9 cellular contexts compared by ENCODE assay signal in the genomic region with DNA sequence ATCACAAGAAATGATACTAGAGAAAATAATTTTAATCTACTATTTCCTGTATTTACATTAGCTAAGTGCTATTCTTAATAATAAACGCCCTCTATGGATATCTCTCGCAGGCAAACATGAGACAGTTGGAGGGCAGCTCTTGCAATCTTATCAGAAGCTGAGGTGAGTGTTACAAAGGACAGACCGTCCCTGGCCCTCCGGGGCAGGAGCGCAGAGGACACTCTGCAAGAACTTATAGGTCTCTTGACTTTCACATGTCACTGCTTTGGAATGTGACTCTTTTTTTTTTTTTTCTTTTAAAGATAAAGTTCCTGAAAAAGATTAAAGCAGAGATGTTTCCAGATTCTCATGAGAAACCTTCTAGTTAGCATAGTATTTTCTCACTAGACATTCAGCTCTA. TPM values are rescaled to one million over a fixed set of nuclear protein-coding genes. Genes with fewer than 3 reads are reported as not detected.
DNase-seq lines count a peak whose midpoint lies in the region; ATAC-seq and TF ChIP-seq lines count a peak whose summit lies in the region.
"Had no signal": no experiment of that assay in that cellular context is flagged by ENCODE, and none has a peak within 500 bp of the region (broad histone marks: within the 10 kb centered on the region; RNA-seq: fewer than 3 reads in every experiment).

No MANE protein-coding gene starts in this region.

- 10 to 24% (median 14%) methylated on average over 5 of the region's 5 CpGs for WGBS in stomach, 5 donors

- no peak for TF ChIP-seq CTCF in stomach (IDR thresholded peaks at IDR 0.05)

- peaks cover 0 to 3% (median 0%) of the 10 kb centered on the region in 4 donors for H3K36me3 ChIP-seq in stomach

- H3K9me3 ChIP-seq in stomach = no peaks in the 10 kb centered on the region

- intact Hi-C loops in stomach (cut with DNase I; ENCODE audit: low total_unique reads) = no loop called here

- H3K4me3 ChIP-seq in stomach = no peak overlapping the region

- DNase-seq in HS-27A (ENCODE audit: low read depth) (peak; percentile 43), amniotic epithelial cell (ENCODE audit: low read depth) (peak; percentile 73), iPS-NIHi11 (ENCODE audit: low spot score) (peak; percentile 37), stomach (peak; percentile 61), NCI-H1105 treated with DMSO at 0.1 percent for 48 hours (lab: John Stamatoyannopoulos, UW) (no peak), NCI-H774 (lab: John Stamatoyannopoulos, UW) (no peak), medulla oblongata (ENCODE audit: extremely low spot score) (no peak)
- DNase-seq: stimulated activated CD4-positive, alpha-beta T cell treated with anti-CD3 and anti-CD28 coated beads, Interleukin-4, amount 100 ng/mL, for 1 hour had no signal

- H3K27me3 ChIP-seq in stomach = no peaks in the 10 kb centered on the region

- no peak for TF ChIP-seq EP300 in stomach (IDR thresholded peaks at IDR 0.05)

- peaks cover 32 to 55% (median 44%) of the 10 kb centered on the region in 4 donors for H3K4me1 ChIP-seq in stomach

- peak overlapping the region; percentile 61 to 83 (median 74) for H3K27ac ChIP-seq in stomach

- no peak for ATAC-seq in HG03439 (IDR thresholded peaks at IDR 0.05; ENCODE audit: unreplicated experiment)

- TF ChIP-seq POLR2A in stomach (IDR thresholded peaks at IDR 0.05) = no peak

RNA-seq across cellular contexts. Expression of a gene that starts 57.3 kb away (rescaled TPM):
- total RNA-seq in stomach = 10 to 100 TPM in 1 of 5 donors, 1 to 10 TPM in 4; 3.1 to 14.6 (median 8.1) TPM
- polyA plus RNA-seq in stomach = 1 to 10 TPM; 3.4 to 5.2 (median 3.9) TPM

Comparison
In these comparisons a context has a peak if more than half of its experiments do, and no peak if none do; other contexts are left out.
1. DNase-seq: peak in HS-27A (single experiment), amniotic epithelial cell (single experiment), iPS-NIHi11 (single experiment) and stomach (single experiment); none in NCI-H1105 treated with DMSO at 0.1 percent for 48 hours (single experiment), NCI-H774 (single experiment) and medulla oblongata (single experiment).